Comparison of ENCODE assay signal across 8 cellular contexts in genomic region chr7:22082886-22083710, GRCh38.
A peak's percentile ranks its signal among the peaks of the same experiment; 100 is the strongest.
DNase-seq lines count a peak whose midpoint lies in the region; ATAC-seq and TF ChIP-seq lines count a peak whose summit lies in the region.

No MANE protein-coding gene starts in this region.

- intact Hi-C loops in colonic mucosa (cut with DNase I) = no loop called here

- no peaks in the 10 kb centered on the region for H3K4me1 ChIP-seq in colonic mucosa

- no peaks in the 10 kb centered on the region for H3K27me3 ChIP-seq in colonic mucosa

- no peaks in the 10 kb centered on the region for H3K36me3 ChIP-seq in colonic mucosa

- peak overlapping the region; percentile 48 for H3K4me3 ChIP-seq in colonic mucosa

- H3K9ac ChIP-seq in colonic mucosa (ENCODE audit: low read depth in 2 of 2, low read length in 2 of 2) = peak overlapping the region; percentile 68 to 70

- H3K27ac ChIP-seq in colonic mucosa = peak overlapping the region; percentile 73

- ATAC-seq in GM18870 (IDR thresholded peaks at IDR 0.05; ENCODE audit: unreplicated experiment) = peak; percentile 78
- ATAC-seq in HG03139 (IDR thresholded peaks at IDR 0.05; ENCODE audit: unreplicated experiment) = peak; percentile 98
- peak; percentile 97 for ATAC-seq in left lobe of liver

- H3K9me3 ChIP-seq in colonic mucosa = no peaks in the 10 kb centered on the region

- peak; percentile 96 for TF ChIP-seq CTCF in colonic mucosa (IDR thresholded peaks at IDR 0.05)

- DNase-seq in AG08395 (ENCODE audit: low spot score) (peak; percentile 86), NCI-H226 (peak; percentile 76), colonic mucosa (peak; percentile 95), left lobe of liver (ENCODE audit: low spot score) (peak; percentile 87)
- peak; percentile 89 for DNase-seq in activated CD4-positive, alpha-beta T cell treated with anti-CD3 and anti-CD28 coated beads for 48 hours
- DNase-seq in stimulated activated CD4-positive, alpha-beta T cell treated with anti-CD3 and anti-CD28 coated beads, Interleukin-1b, Interleukin-23, amount 100 ng/mL, for 48 hours = peak; percentile 78

Comparison
In these comparisons a context has a peak if more than half of its experiments do, and no peak if none do; other contexts are left out.
1. Peak in every context shown above with its lines: DNase-seq, ATAC-seq, H3K4me3 ChIP-seq and H3K27ac ChIP-seq.